Comparison of ENCODE assay signal across 8 cellular contexts in genomic region chr13:36344886-36345437, GRCh38. TPM values are rescaled to one million over a fixed set of nuclear protein-coding genes. Genes with fewer than 3 reads are reported as not detected.
A peak's percentile ranks its signal among the peaks of the same experiment; 100 is the strongest.
DNase-seq lines count a peak whose midpoint lies in the region; ATAC-seq and TF ChIP-seq lines count a peak whose summit lies in the region.

No MANE protein-coding gene starts in this region.

- no peak for TF ChIP-seq CTCF in H9 (conservative IDR thresholded peaks at IDR 0.05)
- no peak for TF ChIP-seq CTCF in gastroesophageal sphincter (IDR thresholded peaks at IDR 0.05)
- no peak for TF ChIP-seq CTCF in psoas muscle (IDR thresholded peaks at IDR 0.05)

- ATAC-seq in gastroesophageal sphincter (no peak), psoas muscle (no peak), HG02571 (IDR thresholded peaks at IDR 0.05; ENCODE audit: unreplicated experiment) (no peak)

- H3K36me3 Mint-ChIP-seq in H9 (ENCODE audit: insufficient read depth in 1 of 3, low read depth in 3 of 3), result peaks cover 0 to 3% (median 0%) of the 10 kb centered on the region in 3 experiments; a peak in 2 of 7 replicates
- H3K36me3 Mint-ChIP-seq in activated CD4-positive, alpha-beta memory T cell treated with anti-CD3 and anti-CD28 coated beads, Interleukin-2, amount 10 ng/mL, durations not matched to agents 7 days and 5 days (ENCODE audit: low read depth), result peaks cover 7% of the 10 kb centered on the region

- peak overlapping the region; percentile 98 for H3K9ac ChIP-seq in H9 (ENCODE audit: extremely low read depth, insufficient read length, low read length)

- no peak overlapping the region for H2BK5ac ChIP-seq in H9 (ENCODE audit: insufficient read length, low read length)

- peaks cover 50% of the 10 kb centered on the region for H3K79me2 ChIP-seq in ACC112 (ENCODE audit: control insufficient read depth, insufficient read depth, low read length, unreplicated experiment)
- H3K79me2 ChIP-seq in H9 (ENCODE audit: insufficient read depth, low read length), result peaks cover 20% of the 10 kb centered on the region; the same call in 1 of the 2 replicates

- WGBS in H9 (ENCODE audit: extremely low coverage, insufficient read length, low lambda C conversion rate), result 100% methylated on average over 1 of the region's 14 CpGs
- WGBS in gastroesophageal sphincter (ENCODE audit: low coverage in 1 of 2), 2 donors, result 10 to 12% methylated on average over 12 to 14 of the region's 14 CpGs
- WGBS in psoas muscle, 3 donors, result 5 to 9% (median 7%) methylated on average over 14 of the region's 14 CpGs

- no peak overlapping the region for H3K56ac ChIP-seq in H9 (ENCODE audit: insufficient read length, low read depth, low read length)

- POLR2A ChIA-PET in activated CD4-positive, alpha-beta memory T cell treated with anti-CD3 and anti-CD28 coated beads, Interleukin-2, amount 10 ng/mL, durations not matched to agents 7 days and 5 days (lab: Charles Lee), result interaction anchor here (1.3 to 3.1 kb wide), 3 partner anchors 13 to 655 kb away, joined by 3 to 10 read pairs (median 4); partner anchors contain the start of genes ALG5 and EXOSC8

- no peak for TF ChIP-seq EP300 in gastroesophageal sphincter (IDR thresholded peaks at IDR 0.05)

- no peaks in the 10 kb centered on the region for H4K20me1 ChIP-seq in H9 (ENCODE audit: control insufficient read depth, insufficient read depth, insufficient read length)

- no peak overlapping the region for H4K91ac ChIP-seq in H9 (ENCODE audit: insufficient read length, low read depth, low read length)

- H3K9me3 Mint-ChIP-seq in H9, result no peaks in the 10 kb centered on the region
- no peaks in the 10 kb centered on the region for H3K9me3 Mint-ChIP-seq in activated CD4-positive, alpha-beta memory T cell treated with anti-CD3 and anti-CD28 coated beads, Interleukin-2, amount 10 ng/mL, durations not matched to agents 7 days and 5 days

- CTCF ChIA-PET in activated CD4-positive, alpha-beta memory T cell treated with anti-CD3 and anti-CD28 coated beads, Interleukin-2, amount 10 ng/mL, durations not matched to agents 7 days and 5 days (lab: Charles Lee), result no interaction called here

- H3K27ac ChIP-seq in ACC112 (ENCODE audit: low read depth, low read length) (peak overlapping the region; percentile 99), H9 (ENCODE audit: insufficient read length, low read depth, low read length) (peak overlapping the region; percentile 99), gastroesophageal sphincter (peak overlapping the region; percentile 96 to 100 (median 98)), psoas muscle (peak overlapping the region; percentile 95)

- no peak overlapping the region for H3K23ac ChIP-seq in H9 (ENCODE audit: insufficient read length, low read depth, low read length)

- H4K8ac ChIP-seq in H9 (replicated peaks; ENCODE audit: insufficient read length, low read depth, low read length), result no peak overlapping the region

- no peak overlapping the region for H4K5ac ChIP-seq in H9 (ENCODE audit: insufficient read length, low read depth, low read length)

- H3K4me2 ChIP-seq in H9 (ENCODE audit: insufficient read depth, insufficient read length, low read length), result peak overlapping the region; percentile 99

- DNase-seq in H9 (no peak), psoas muscle (no peak), GDM1 (lab: John Stamatoyannopoulos, UW) (no peak)
- DNase-seq in activated CD4-positive, alpha-beta memory T cell treated with anti-CD3 and anti-CD28 coated beads, Interleukin-2, amount 10 ng/mL, durations not matched to agents 7 days and 5 days, result peak; percentile 19
- no peak for DNase-seq in stimulated activated CD4-positive, alpha-beta T cell treated with anti-CD3 and anti-CD28 coated beads, Interleukin-2, amount 100 ng/mL, for 24 hours

- no peak overlapping the region for H3K14ac ChIP-seq in H9 (ENCODE audit: insufficient read depth, low read length)

- no peaks in the 10 kb centered on the region for H3K36me3 ChIP-seq in ACC112 (ENCODE audit: insufficient read depth, low read length)
- H3K36me3 ChIP-seq in gastroesophageal sphincter, result no peaks in the 10 kb centered on the region
- H3K36me3 ChIP-seq in psoas muscle (ENCODE audit: insufficient read depth in 1 of 2, low read depth in 1 of 2), result no peaks in the 10 kb centered on the region

- H2AFZ ChIP-seq in ACC112 (ENCODE audit: low read length, unreplicated experiment) (no peak overlapping the region), H9 (ENCODE audit: low read length) (no peak overlapping the region)

- no peak overlapping the region for H3T11ph ChIP-seq in H9 (ENCODE audit: low read length)

- H3K4me3 ChIP-seq in ACC112 (ENCODE audit: low read depth, low read length), result peak overlapping the region; percentile 84
- H3K4me3 ChIP-seq in gastroesophageal sphincter, result peak overlapping the region; percentile 74 to 98
- H3K4me3 ChIP-seq in psoas muscle, result peak overlapping the region; percentile 80

- no peak for TF ChIP-seq POLR2A in gastroesophageal sphincter (IDR thresholded peaks at IDR 0.05)

- H3K18ac ChIP-seq in H9 (ENCODE audit: insufficient read length, low read depth, low read length), result peak overlapping the region; percentile 64

- H3K27me3 ChIP-seq in ACC112 (ENCODE audit: insufficient read depth, low read length), result no peaks in the 10 kb centered on the region
- H3K27me3 ChIP-seq in H9 (ENCODE audit: insufficient read depth, low read length), result no peaks in the 10 kb centered on the region
- H3K27me3 ChIP-seq in gastroesophageal sphincter, result no peaks in the 10 kb centered on the region
- no peaks in the 10 kb centered on the region for H3K27me3 ChIP-seq in psoas muscle (ENCODE audit: insufficient read depth in 3 of 3, low read length in 2 of 3)

- no peak overlapping the region for H2BK120ac ChIP-seq in H9 (ENCODE audit: low read depth, low read length, poor library complexity, severe bottlenecking)

- H3K4me1 ChIP-seq in ACC112 (ENCODE audit: control insufficient read depth, insufficient read depth, low read length, unreplicated experiment) (peaks cover 22% of the 10 kb centered on the region), H9 (ENCODE audit: insufficient read depth, low read length) (no peaks in the 10 kb centered on the region), gastroesophageal sphincter (peaks cover 0 to 51% (median 0%) of the 10 kb centered on the region in 3 donors), psoas muscle (peaks cover 17% of the 10 kb centered on the region)

- no peak overlapping the region for H2BK15ac ChIP-seq in H9 (ENCODE audit: low read depth, low read length)

- H3K9me3 ChIP-seq in H9 (ENCODE audit: control insufficient read depth, low read depth, low read length), result no peaks in the 10 kb centered on the region
- no peaks in the 10 kb centered on the region for H3K9me3 ChIP-seq in gastroesophageal sphincter
- no peaks in the 10 kb centered on the region for H3K9me3 ChIP-seq in psoas muscle

- peaks cover 19 to 36% of the 10 kb centered on the region in 2 experiments for H3K4me1 Mint-ChIP-seq in H9
- peaks cover 30% of the 10 kb centered on the region for H3K4me1 Mint-ChIP-seq in activated CD4-positive, alpha-beta memory T cell treated with anti-CD3 and anti-CD28 coated beads, Interleukin-2, amount 10 ng/mL, durations not matched to agents 7 days and 5 days

- no peak overlapping the region for H3K4ac ChIP-seq in H9 (ENCODE audit: low read depth, low read length)

- H3K27me3 Mint-ChIP-seq in H9 (ENCODE audit: low read depth), result no peaks in the 10 kb centered on the region
- H3K27me3 Mint-ChIP-seq in activated CD4-positive, alpha-beta memory T cell treated with anti-CD3 and anti-CD28 coated beads, Interleukin-2, amount 10 ng/mL, durations not matched to agents 7 days and 5 days, result peaks cover 13% of the 10 kb centered on the region

- intact Hi-C loops in psoas muscle (cut with DNase I), result loop anchor here in 1 of 2 donors (5.0 kb wide), 1 partner anchor 392 kb away; no protein-coding TSS in a partner anchor

- peak overlapping the region; percentile 98 for H2BK12ac ChIP-seq in H9 (ENCODE audit: insufficient read length, low read depth, low read length)

- no peak overlapping the region for H2AK5ac ChIP-seq in H9 (ENCODE audit: insufficient read length, low read length)

- H2BK20ac ChIP-seq in H9 (ENCODE audit: low read depth, low read length, poor library complexity, severe bottlenecking), result no peak overlapping the region

- peak overlapping the region in 1 of 3 experiments; percentile 99; a peak in 2 of 7 replicates for H3K27ac Mint-ChIP-seq in H9
- H3K27ac Mint-ChIP-seq in activated CD4-positive, alpha-beta memory T cell treated with anti-CD3 and anti-CD28 coated beads, Interleukin-2, amount 10 ng/mL, durations not matched to agents 7 days and 5 days, result peak overlapping the region; percentile 91

- peaks cover 8% of the 10 kb centered on the region for H3K23me2 ChIP-seq in H9 (ENCODE audit: insufficient read length, low read depth, low read length, poor library complexity, severe bottlenecking)

- peaks cover 2% of the 10 kb centered on the region for H3K79me1 ChIP-seq in H9 (ENCODE audit: insufficient read depth, low read depth, low read length, poor library complexity, severe bottlenecking)

- peak overlapping the region; percentile 86 to 92 for H3K4me3 Mint-ChIP-seq in H9
- peak overlapping the region; percentile 88 for H3K4me3 Mint-ChIP-seq in activated CD4-positive, alpha-beta memory T cell treated with anti-CD3 and anti-CD28 coated beads, Interleukin-2, amount 10 ng/mL, durations not matched to agents 7 days and 5 days

RNA-seq across cellular contexts. Expression of gene SPART, which starts 1.2 kb away (rescaled TPM):
- total RNA-seq in H9 (2021) (60.6 and 60.9 TPM in 2 replicates), gastroesophageal sphincter (100 to 1,000 TPM; 113 to 173 (median 128) TPM), psoas muscle (10 to 100 TPM; 41.0 to 51.3 (median 45.4) TPM)
- 10 to 100 TPM; 23.6 to 24.0 TPM for total RNA-seq in activated CD4-positive, alpha-beta memory T cell treated with anti-CD3 and anti-CD28 coated beads, Interleukin-2, amount 10 ng/mL, durations not matched to agents 7 days and 5 days
- polyA plus RNA-seq in psoas muscle, result 100 to 1,000 TPM in 1 of 3 donors, 10 to 100 TPM in 2; 29.2 to 103 (median 35.3) TPM

RNA-seq across cellular contexts. Expression of gene CCDC169, which starts 47.3 kb away (rescaled TPM):
- 19.1 and 20.5 TPM in 2 replicates for total RNA-seq in H9 (2021)
- under 1 TPM; 0.13 to 0.25 TPM for total RNA-seq in activated CD4-positive, alpha-beta memory T cell treated with anti-CD3 and anti-CD28 coated beads, Interleukin-2, amount 10 ng/mL, durations not matched to agents 7 days and 5 days
- 1 to 10 TPM in 1 of 4 donors, under 1 TPM in 2, not detected in 1; 0.46 to 5.6 (median 0.94) TPM for total RNA-seq in gastroesophageal sphincter
- 1 to 10 TPM in 2 of 4 donors, under 1 TPM in 2; 0.48 to 3.5 (median 1.4) TPM for total RNA-seq in psoas muscle
- polyA plus RNA-seq in psoas muscle, result under 1 TPM in 2 of 3 donors, not detected in 1; 0.17 to 0.29 TPM
